ENCODE assay signal across 1 cellular context in genomic region chr5:10590226-10591047, GRCh38.
TF ChIP-seq lines count a peak whose summit lies in the region.

No MANE protein-coding gene starts in this region.

TF ChIP-seq in K562, 482 proteins besides CTCF, POLR2A, EP300 and RAD21 (continued from another document and continues in another):
- TF ChIP-seq HMGXB4 (CRISPR knock-in tag; IDR thresholded peaks at IDR 0.05) (no peak), BRCA1 (IDR thresholded peaks at IDR 0.05) (no peak), BRCA1 (CRISPR knock-in tag; IDR thresholded peaks at IDR 0.05) (no peak), CXXC5 (CRISPR knock-in tag; IDR thresholded peaks at IDR 0.05) (no peak), THAP12 (CRISPR knock-in tag; IDR thresholded peaks at IDR 0.05) (no peak), MTA1 (IDR thresholded peaks at IDR 0.05; ENCODE audit: borderline replicate concordance) (peak; percentile 30; the same call in 1 of the 2 replicates), SIRT6 (IDR thresholded peaks at IDR 0.05; ENCODE audit: low read depth, low read length) (no peak), ZBTB8A (IDR thresholded peaks at IDR 0.05; ENCODE audit: partially characterized antibody) (no peak), FOXK1 (CRISPR knock-in tag; IDR thresholded peaks at IDR 0.05; ENCODE audit: borderline replicate concordance) (no peak), ZHX1 (conservative IDR thresholded peaks at IDR 0.05; ENCODE audit: low read length) (no peak), CREBBP (IDR thresholded peaks at IDR 0.05; ENCODE audit: low read depth, low read length) (no peak), SUPT5H (IDR thresholded peaks at IDR 0.05) (no peak), LCOR (CRISPR knock-in tag; IDR thresholded peaks at IDR 0.05) (no peak), KLF16 (IDR thresholded peaks at IDR 0.05) (peak; percentile 31; the same call in 1 of the 2 replicates), SRF (CRISPR knock-in tag; IDR thresholded peaks at IDR 0.05) (peak in 1 of 2 experiments; percentile 91; a peak in 1 of 4 replicates), ZNF780A (CRISPR knock-in tag; IDR thresholded peaks at IDR 0.05) (no peak), ZNF165 (CRISPR knock-in tag; IDR thresholded peaks at IDR 0.05; ENCODE audit: borderline replicate concordance) (no peak), CCNT2 (IDR thresholded peaks at IDR 0.05; ENCODE audit: borderline replicate concordance, extremely low read depth, insufficient read length, low read depth, low read length) (no peak), HDAC3 (IDR thresholded peaks at IDR 0.05; ENCODE audit: borderline replicate concordance, partially characterized antibody) (no peak), L3MBTL2 (IDR thresholded peaks at IDR 0.05) (peak; percentile 22; the same call in 1 of the 2 replicates), ATF3 (IDR thresholded peaks at IDR 0.05) (no peak), ATF3 (CRISPR knock-in tag; conservative IDR thresholded peaks at IDR 0.05) (no peak), ATF2 (CRISPR knock-in tag; IDR thresholded peaks at IDR 0.05) (no peak), ZNF253 (CRISPR knock-in tag; conservative IDR thresholded peaks at IDR 0.05) (no peak), DIDO1 (tag; IDR thresholded peaks at IDR 0.05; ENCODE audit: low read depth) (no peak), SP2 (IDR thresholded peaks at IDR 0.05; ENCODE audit: extremely low read depth, low read depth, low read length, poor library complexity, severe bottlenecking) (no peak), HLTF (IDR thresholded peaks at IDR 0.05) (no peak; the same call in 1 of the 2 replicates), CTBP1 (IDR thresholded peaks at IDR 0.05; ENCODE audit: borderline replicate concordance) (peak; percentile 43; the same call in 1 of the 2 replicates), MTA3 (IDR thresholded peaks at IDR 0.05; ENCODE audit: borderline replicate concordance) (no peak; the same call in 1 of the 2 replicates), NRF1 (conservative IDR thresholded peaks at IDR 0.05 in 1 of 2, IDR thresholded peaks at IDR 0.05 in 1 of 2) (peak; percentile 68 to 75), PPARD (CRISPR knock-in tag; IDR thresholded peaks at IDR 0.05) (no peak), KLF1 (tag; IDR thresholded peaks at IDR 0.05) (no peak), TAL1 (IDR thresholded peaks at IDR 0.05) (peak; percentile 71), KAT7 (CRISPR knock-in tag; IDR thresholded peaks at IDR 0.05; ENCODE audit: borderline replicate concordance) (no peak), TEAD4 (IDR thresholded peaks at IDR 0.05; ENCODE audit: low read length) (peak; percentile 85), TEAD4 (CRISPR knock-in tag; IDR thresholded peaks at IDR 0.05; ENCODE audit: borderline replicate concordance) (no peak), RFX5 (IDR thresholded peaks at IDR 0.05; ENCODE audit: low read depth, low read length) (no peak), NFYB (IDR thresholded peaks at IDR 0.05; ENCODE audit: extremely low read depth, insufficient read length) (no peak), WHSC1 (IDR thresholded peaks at IDR 0.05; ENCODE audit: low read length) (no peak), RBM22 (IDR thresholded peaks at IDR 0.05; ENCODE audit: low read depth, low read length, poor library complexity, severe bottlenecking) (no peak), RBM25 (IDR thresholded peaks at IDR 0.05; ENCODE audit: low read depth, low read length, severe bottlenecking) (no peak), NCOR1 (IDR thresholded peaks at IDR 0.05) (peak; percentile 76), ZFPM2 (CRISPR knock-in tag; IDR thresholded peaks at IDR 0.05) (no peak), KAT8 (IDR thresholded peaks at IDR 0.05; ENCODE audit: low read depth) (no peak), XRCC3 (IDR thresholded peaks at IDR 0.05) (no peak), SMARCB1 (IDR thresholded peaks at IDR 0.05; ENCODE audit: insufficient read length, low read depth) (no peak), ATF1 (CRISPR knock-in tag; IDR thresholded peaks at IDR 0.05) (no peak), ATF1 (tag; IDR thresholded peaks at IDR 0.05) (no peak), NR4A1 (CRISPR knock-in tag; IDR thresholded peaks at IDR 0.05) (no peak), NR4A1 (tag; IDR thresholded peaks at IDR 0.05) (no peak), PHB2 (IDR thresholded peaks at IDR 0.05; ENCODE audit: low read depth) (no peak)
- TF ChIP-seq, protein P1, sequence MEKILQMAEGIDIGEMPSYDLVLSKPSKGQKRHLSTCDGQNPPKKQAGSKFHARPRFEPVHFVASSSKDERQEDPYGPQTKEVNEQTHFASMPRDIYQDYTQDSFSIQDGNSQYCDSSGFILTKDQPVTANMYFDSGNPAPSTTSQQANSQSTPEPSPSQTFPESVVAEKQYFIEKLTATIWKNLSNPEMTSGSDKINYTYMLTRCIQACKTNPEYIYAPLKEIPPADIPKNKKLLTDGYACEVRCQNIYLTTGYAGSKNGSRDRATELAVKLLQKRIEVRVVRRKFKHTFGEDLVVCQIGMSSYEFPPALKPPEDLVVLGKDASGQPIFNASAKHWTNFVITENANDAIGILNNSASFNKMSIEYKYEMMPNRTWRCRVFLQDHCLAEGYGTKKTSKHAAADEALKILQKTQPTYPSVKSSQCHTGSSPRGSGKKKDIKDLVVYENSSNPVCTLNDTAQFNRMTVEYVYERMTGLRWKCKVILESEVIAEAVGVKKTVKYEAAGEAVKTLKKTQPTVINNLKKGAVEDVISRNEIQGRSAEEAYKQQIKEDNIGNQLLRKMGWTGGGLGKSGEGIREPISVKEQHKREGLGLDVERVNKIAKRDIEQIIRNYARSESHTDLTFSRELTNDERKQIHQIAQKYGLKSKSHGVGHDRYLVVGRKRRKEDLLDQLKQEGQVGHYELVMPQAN (IDR thresholded peaks at IDR 0.05; ENCODE audit: borderline replicate concordance), result no peak
- TF ChIP-seq, protein P2, sequence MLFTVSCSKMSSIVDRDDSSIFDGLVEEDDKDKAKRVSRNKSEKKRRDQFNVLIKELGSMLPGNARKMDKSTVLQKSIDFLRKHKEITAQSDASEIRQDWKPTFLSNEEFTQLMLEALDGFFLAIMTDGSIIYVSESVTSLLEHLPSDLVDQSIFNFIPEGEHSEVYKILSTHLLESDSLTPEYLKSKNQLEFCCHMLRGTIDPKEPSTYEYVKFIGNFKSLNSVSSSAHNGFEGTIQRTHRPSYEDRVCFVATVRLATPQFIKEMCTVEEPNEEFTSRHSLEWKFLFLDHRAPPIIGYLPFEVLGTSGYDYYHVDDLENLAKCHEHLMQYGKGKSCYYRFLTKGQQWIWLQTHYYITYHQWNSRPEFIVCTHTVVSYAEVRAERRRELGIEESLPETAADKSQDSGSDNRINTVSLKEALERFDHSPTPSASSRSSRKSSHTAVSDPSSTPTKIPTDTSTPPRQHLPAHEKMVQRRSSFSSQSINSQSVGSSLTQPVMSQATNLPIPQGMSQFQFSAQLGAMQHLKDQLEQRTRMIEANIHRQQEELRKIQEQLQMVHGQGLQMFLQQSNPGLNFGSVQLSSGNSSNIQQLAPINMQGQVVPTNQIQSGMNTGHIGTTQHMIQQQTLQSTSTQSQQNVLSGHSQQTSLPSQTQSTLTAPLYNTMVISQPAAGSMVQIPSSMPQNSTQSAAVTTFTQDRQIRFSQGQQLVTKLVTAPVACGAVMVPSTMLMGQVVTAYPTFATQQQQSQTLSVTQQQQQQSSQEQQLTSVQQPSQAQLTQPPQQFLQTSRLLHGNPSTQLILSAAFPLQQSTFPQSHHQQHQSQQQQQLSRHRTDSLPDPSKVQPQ (CRISPR knock-in tag; IDR thresholded peaks at IDR 0.05; ENCODE audit: borderline replicate concordance), result no peak
- TF ChIP-seq, protein P3, sequence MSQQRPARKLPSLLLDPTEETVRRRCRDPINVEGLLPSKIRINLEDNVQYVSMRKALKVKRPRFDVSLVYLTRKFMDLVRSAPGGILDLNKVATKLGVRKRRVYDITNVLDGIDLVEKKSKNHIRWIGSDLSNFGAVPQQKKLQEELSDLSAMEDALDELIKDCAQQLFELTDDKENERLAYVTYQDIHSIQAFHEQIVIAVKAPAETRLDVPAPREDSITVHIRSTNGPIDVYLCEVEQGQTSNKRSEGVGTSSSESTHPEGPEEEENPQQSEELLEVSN (IDR thresholded peaks at IDR 0.05; ENCODE audit: borderline replicate concordance in 1 of 2, extremely low read depth in 1 of 2, insufficient read depth in 1 of 2, insufficient read length in 1 of 2, low read depth in 1 of 2, low read length in 1 of 2, poor library complexity in 1 of 2, severe bottlenecking in 1 of 2), result no peak
- TF ChIP-seq, protein P4, sequence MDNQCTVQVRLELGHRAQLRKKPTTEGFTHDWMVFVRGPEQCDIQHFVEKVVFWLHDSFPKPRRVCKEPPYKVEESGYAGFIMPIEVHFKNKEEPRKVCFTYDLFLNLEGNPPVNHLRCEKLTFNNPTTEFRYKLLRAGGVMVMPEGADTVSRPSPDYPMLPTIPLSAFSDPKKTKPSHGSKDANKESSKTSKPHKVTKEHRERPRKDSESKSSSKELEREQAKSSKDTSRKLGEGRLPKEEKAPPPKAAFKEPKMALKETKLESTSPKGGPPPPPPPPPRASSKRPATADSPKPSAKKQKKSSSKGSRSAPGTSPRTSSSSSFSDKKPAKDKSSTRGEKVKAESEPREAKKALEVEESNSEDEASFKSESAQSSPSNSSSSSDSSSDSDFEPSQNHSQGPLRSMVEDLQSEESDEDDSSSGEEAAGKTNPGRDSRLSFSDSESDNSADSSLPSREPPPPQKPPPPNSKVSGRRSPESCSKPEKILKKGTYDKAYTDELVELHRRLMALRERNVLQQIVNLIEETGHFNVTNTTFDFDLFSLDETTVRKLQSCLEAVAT (IDR thresholded peaks at IDR 0.05), result peak in 1 of 2 experiments; percentile 42; a peak in 1 of 4 replicates
